In genomic region chr4:27463816-27464215, GRCh38 we compare ENCODE assay signal across 19 cellular contexts.
DNase-seq lines count a peak whose midpoint lies in the region; ATAC-seq, FAIRE-seq and TF ChIP-seq lines count a peak whose summit lies in the region.
"Had no signal": no experiment of that assay in that cellular context is flagged by ENCODE, and none has a peak within 500 bp of the region (broad histone marks: within the 10 kb centered on the region; RNA-seq: fewer than 3 reads in every experiment).

No MANE protein-coding gene starts in this region.

- H4K20me1 ChIP-seq in GM23248 (ENCODE audit: insufficient read depth), result no peaks in the 10 kb centered on the region
- H4K20me1 ChIP-seq in PC-3 (ENCODE audit: low read length), result no peaks in the 10 kb centered on the region
- no peaks in the 10 kb centered on the region for H4K20me1 ChIP-seq in osteoblast (ENCODE audit: insufficient read depth, low read length)

- 38 to 42% methylated on average over 3 of the region's 3 CpGs for WGBS in GM23248 (ENCODE audit: low coverage in 1 of 2, low lambda C conversion rate in 2 of 2, missing lambda C conversion rate in 2 of 2), 2 experiments
- WGBS in trophoblast cell (ENCODE audit: extremely low coverage, insufficient coverage, insufficient read length), result no CpG with 5 or more reads among the region's 3 CpGs
- 89 to 93% methylated on average over 3 of the region's 3 CpGs for WGBS in sigmoid colon, 2 donors

- no TSS peak for BruUV-seq in PC-3 (replicated peaks; lab: Mats Ljungman, UMichigan)

- no peak overlapping the region for H4K8ac ChIP-seq in trophoblast cell (ENCODE audit: low read depth, low read length)

- DNase-seq in GM23248 (peak; percentile 42), PC-3 (peak; percentile 80), bronchial epithelial cell (ENCODE audit: low read depth) (peak; percentile 83), trophoblast cell (peak; percentile 84), osteoblast (ENCODE audit: insufficient read length, low spot score, missing footprints) (no peak), superior temporal gyrus (ENCODE audit: extremely low spot score) (no peak), sigmoid colon (no peak)
- DNase-seq: adrenal gland; BE2C; heart left ventricle; Kasumi-1; NCI-H1694 treated with DMSO at 0.1 percent for 48 hours; NCI-H524 treated with DMSO at 0.1 percent for 48 hours; stimulated activated CD4-positive, alpha-beta T cell treated with anti-CD3 and anti-CD28 coated beads, Interleukin-12 subunit alpha, Interleukin-12 subunit beta, amount 100 ng/mL, for 4 hours; stomach; SW 1271 had no signal

- H3K18ac ChIP-seq in trophoblast cell (ENCODE audit: low read length), result no peak overlapping the region

- intact Hi-C loops in PC-3 (cut with micrococcal nuclease) (no loop called here), sigmoid colon (cut with DNase I) (no loop called here)

- no peak for TF ChIP-seq POLR2A in sigmoid colon (IDR thresholded peaks at IDR 0.05)

- H2BK12ac ChIP-seq in trophoblast cell (ENCODE audit: low read length), result no peak overlapping the region

- H3K27ac ChIP-seq in GM23248 (no peak overlapping the region), PC-3 (ENCODE audit: low read length) (peak overlapping the region; percentile 51), trophoblast cell (ENCODE audit: low read depth, low read length) (no peak overlapping the region), osteoblast (ENCODE audit: low read depth, low read length) (no peak overlapping the region), sigmoid colon (no peak overlapping the region)
- H3K27ac ChIP-seq: adrenal gland, heart left ventricle, parathyroid adenoma, stomach, VCaP had no signal

- H2AK5ac ChIP-seq in trophoblast cell (ENCODE audit: low read length), result no peak overlapping the region

- peak; percentile 91 for ATAC-seq in PC-3
- ATAC-seq: heart left ventricle had no signal

- H3K14ac ChIP-seq in trophoblast cell (ENCODE audit: low read length), result no peak overlapping the region

- H3K4me1 ChIP-seq in GM23248 (ENCODE audit: insufficient read depth) (peaks cover 3% of the 10 kb centered on the region; the same call in 1 of the 2 replicates), PC-3 (ENCODE audit: insufficient read depth, low read length) (peaks cover 14% of the 10 kb centered on the region), trophoblast cell (ENCODE audit: control insufficient read depth in 1 of 2, insufficient read depth in 2 of 2, low read length in 2 of 2) (no peaks in the 10 kb centered on the region), osteoblast (ENCODE audit: insufficient read depth, low read length) (no peaks in the 10 kb centered on the region), sigmoid colon (no peaks in the 10 kb centered on the region)
- H3K4me1 ChIP-seq: adrenal gland, BE2C, heart left ventricle, parathyroid adenoma, stomach had no signal

- H2BK120ac ChIP-seq in trophoblast cell (ENCODE audit: insufficient read depth, low read length, poor library complexity), result no peak overlapping the region

- H4K91ac ChIP-seq in trophoblast cell (ENCODE audit: low read depth, low read length), result no peak overlapping the region

- POLR2A ChIA-PET in PC-3 (lab: Charles Lee; ENCODE audit: unreplicated experiment), result no interaction called here

- H3K79me2 ChIP-seq in GM23248 (ENCODE audit: insufficient read depth) (no peaks in the 10 kb centered on the region), PC-3 (ENCODE audit: low read length) (no peaks in the 10 kb centered on the region), trophoblast cell (ENCODE audit: control insufficient read depth, insufficient read depth, low read length, poor library complexity) (no peaks in the 10 kb centered on the region), osteoblast (ENCODE audit: insufficient read depth, low read length) (no peaks in the 10 kb centered on the region)
- H3K79me2 ChIP-seq: parathyroid adenoma had no signal

- TF ChIP-seq CTCF in PC-3 (conservative IDR thresholded peaks at IDR 0.05; ENCODE audit: low read depth, low read length), result no peak
- no peak for TF ChIP-seq CTCF in bronchial epithelial cell (IDR thresholded peaks at IDR 0.05; ENCODE audit: insufficient read depth, low read length, severe bottlenecking)
- TF ChIP-seq CTCF in osteoblast (IDR thresholded peaks at IDR 0.05; ENCODE audit: extremely low read depth, low read depth, low read length), result no peak
- TF ChIP-seq CTCF in sigmoid colon (IDR thresholded peaks at IDR 0.05), result no peak

- no peak overlapping the region for H3K23ac ChIP-seq in trophoblast cell (ENCODE audit: low read length)

- no peak overlapping the region for H4K12ac ChIP-seq in trophoblast cell (ENCODE audit: low read depth, low read length)

- H3K9ac ChIP-seq in GM23248 (no peak overlapping the region), PC-3 (ENCODE audit: low read length) (no peak overlapping the region), trophoblast cell (ENCODE audit: low read length) (no peak overlapping the region)
- H3K9ac ChIP-seq: parathyroid adenoma had no signal

- no peaks in the 10 kb centered on the region for H3K36me3 ChIP-seq in GM23248 (ENCODE audit: low read depth)
- H3K36me3 ChIP-seq in PC-3 (ENCODE audit: low read depth, low read length), result no peaks in the 10 kb centered on the region
- no peaks in the 10 kb centered on the region for H3K36me3 ChIP-seq in bronchial epithelial cell (ENCODE audit: control insufficient read depth, insufficient read depth, low read length)
- H3K36me3 ChIP-seq in trophoblast cell (ENCODE audit: control insufficient read depth in 1 of 2, insufficient read depth in 2 of 2, low read length in 2 of 2), result no peaks in the 10 kb centered on the region
- no peaks in the 10 kb centered on the region for H3K36me3 ChIP-seq in osteoblast (ENCODE audit: insufficient read depth, low read length)
- no peaks in the 10 kb centered on the region for H3K36me3 ChIP-seq in sigmoid colon
- H3K36me3 ChIP-seq: adrenal gland, BE2C, heart left ventricle, stomach had no signal

- no peak overlapping the region for H3K4me2 ChIP-seq in GM23248 (ENCODE audit: unreplicated experiment)
- 0 out of 2 replicates have a peak overlapping the region, but pooled peaks have one; percentile 20 for H3K4me2 ChIP-seq in PC-3 (ENCODE audit: low read length)
- no peak overlapping the region for H3K4me2 ChIP-seq in trophoblast cell (ENCODE audit: low read length)
- H3K4me2 ChIP-seq in osteoblast (ENCODE audit: insufficient read depth, low read length), result no peak overlapping the region

- H3K9me3 ChIP-seq in GM23248 (ENCODE audit: low read depth), result no peaks in the 10 kb centered on the region
- H3K9me3 ChIP-seq in PC-3 (ENCODE audit: low read length), result no peaks in the 10 kb centered on the region
- H3K9me3 ChIP-seq in trophoblast cell (ENCODE audit: insufficient read depth, low read depth, low read length), result no peaks in the 10 kb centered on the region
- no peaks in the 10 kb centered on the region for H3K9me3 ChIP-seq in osteoblast (ENCODE audit: low read depth, low read length)
- H3K9me3 ChIP-seq in sigmoid colon, result peaks cover 0 to 3% (median 0%) of the 10 kb centered on the region in 4 donors
- H3K9me3 ChIP-seq: adrenal gland, BE2C, stomach had no signal

- no peaks in the 10 kb centered on the region for H3K79me1 ChIP-seq in trophoblast cell (ENCODE audit: low read length)

- no peak overlapping the region for H2AFZ ChIP-seq in GM23248
- no peak overlapping the region for H2AFZ ChIP-seq in PC-3 (ENCODE audit: low read length)
- H2AFZ ChIP-seq in trophoblast cell (ENCODE audit: insufficient read depth, low read length, poor library complexity), result no peak overlapping the region
- H2AFZ ChIP-seq in osteoblast (ENCODE audit: low read length), result no peak overlapping the region
- H2AFZ ChIP-seq: parathyroid adenoma had no signal

- no peak for TF ChIP-seq EP300 in sigmoid colon (IDR thresholded peaks at IDR 0.05)

- no peak overlapping the region for H2BK5ac ChIP-seq in trophoblast cell (ENCODE audit: low read depth, low read length, poor library complexity)

- no peak overlapping the region for H3K4me3 ChIP-seq in GM23248
- H3K4me3 ChIP-seq in PC-3 (ENCODE audit: low read length), result no peak overlapping the region
- no peak overlapping the region for H3K4me3 ChIP-seq in bronchial epithelial cell (ENCODE audit: low read depth, low read length)
- no peak overlapping the region for H3K4me3 ChIP-seq in trophoblast cell (ENCODE audit: low read depth, low read length)
- H3K4me3 ChIP-seq in osteoblast (ENCODE audit: insufficient read depth, low read length), result no peak overlapping the region
- no peak overlapping the region for H3K4me3 ChIP-seq in sigmoid colon
- H3K4me3 ChIP-seq: adrenal gland, heart left ventricle, stomach had no signal

- CTCF ChIA-PET in PC-3 (lab: Charles Lee), result no interaction called here

- H3K27me3 ChIP-seq in GM23248 (replicated peaks; ENCODE audit: insufficient read depth) (no peaks in the 10 kb centered on the region), PC-3 (ENCODE audit: low read length) (no peaks in the 10 kb centered on the region), bronchial epithelial cell (ENCODE audit: control insufficient read depth, insufficient read depth, low read length) (no peaks in the 10 kb centered on the region), trophoblast cell (ENCODE audit: insufficient read depth, low read length) (no peaks in the 10 kb centered on the region), osteoblast (ENCODE audit: insufficient read depth, low read length) (no peaks in the 10 kb centered on the region), sigmoid colon (no peaks in the 10 kb centered on the region)
- H3K27me3 ChIP-seq: adrenal gland, BE2C, heart left ventricle, stomach had no signal

- no peak overlapping the region for H3K4ac ChIP-seq in trophoblast cell (ENCODE audit: low read depth, low read length)

- FAIRE-seq in bronchial epithelial cell (lab: Jason Lieb, UNC), result no peak
- FAIRE-seq: endothelial cell of umbilical vein had no signal

- no peaks in the 10 kb centered on the region for H3F3A ChIP-seq in GM23248 (ENCODE audit: insufficient read depth)
- H3F3A ChIP-seq in PC-3 (ENCODE audit: low read length, unreplicated experiment), result no peaks in the 10 kb centered on the region

- in situ Hi-C loops in GM23248 (cut with MboI), result no loop called here

- H3K9me2 ChIP-seq in GM23248 (ENCODE audit: insufficient read depth), result no peaks in the 10 kb centered on the region
- no peaks in the 10 kb centered on the region for H3K9me2 ChIP-seq in PC-3 (replicated peaks; ENCODE audit: low read length)

Comparison
In these comparisons a context has a peak if more than half of its experiments do, and no peak if none do; other contexts are left out.
1. DNase-seq: peak in GM23248 (single experiment), PC-3 (single experiment), bronchial epithelial cell (single experiment) and trophoblast cell (2 of 2); none in osteoblast (single experiment), superior temporal gyrus (single experiment) and sigmoid colon (single experiment).